In genomic region chr14:77794357-77794756, GRCh38 we compare ENCODE assay signal across 21 cellular contexts.
"Had no signal": no experiment of that assay in that cellular context is flagged by ENCODE, and none has a peak within 500 bp of the region (broad histone marks: within the 10 kb centered on the region; RNA-seq: fewer than 3 reads in every experiment).

No MANE protein-coding gene starts in this region.

- H3K36me3 Mint-ChIP-seq: T-cell had no signal

- H3K27ac ChIP-seq: HL-60, KMS-11 had no signal

- H3K9ac ChIP-seq: KMS-11, SK-N-SH had no signal

- H3K9me3 Mint-ChIP-seq: T-cell had no signal

- DNase-seq: IMR-90, Kasumi-1, MM.1S, NCI-H1092 treated with DMSO at 0.1 percent for 48 hours, NCI-H1436, NCI-H187, NCI-H2029, NCI-H2171 treated with DMSO at 0.1 percent for 48 hours, NCI-H345, NCI-H446 treated with DMSO at 0.1 percent for 48 hours, NCI-H510A treated with DMSO at 0.1 percent for 48 hours, NCI-H526, Right ventricle myocardium superior, RPMI8226, SK-N-SH, SW 1271, T-cell had no signal

- H3K4me3 Mint-ChIP-seq: T-cell had no signal

- H3K27ac Mint-ChIP-seq: T-cell had no signal

- H3K4me2 ChIP-seq: KMS-11, SK-N-SH had no signal

- FAIRE-seq: HTR-8/SVneo, RCC 7860 had no signal

- H3K9me3 ChIP-seq: SK-N-SH had no signal

- ATAC-seq: T-cell had no signal
